Comparison of ENCODE assay signal across 11 cellular contexts in the genomic region with DNA sequence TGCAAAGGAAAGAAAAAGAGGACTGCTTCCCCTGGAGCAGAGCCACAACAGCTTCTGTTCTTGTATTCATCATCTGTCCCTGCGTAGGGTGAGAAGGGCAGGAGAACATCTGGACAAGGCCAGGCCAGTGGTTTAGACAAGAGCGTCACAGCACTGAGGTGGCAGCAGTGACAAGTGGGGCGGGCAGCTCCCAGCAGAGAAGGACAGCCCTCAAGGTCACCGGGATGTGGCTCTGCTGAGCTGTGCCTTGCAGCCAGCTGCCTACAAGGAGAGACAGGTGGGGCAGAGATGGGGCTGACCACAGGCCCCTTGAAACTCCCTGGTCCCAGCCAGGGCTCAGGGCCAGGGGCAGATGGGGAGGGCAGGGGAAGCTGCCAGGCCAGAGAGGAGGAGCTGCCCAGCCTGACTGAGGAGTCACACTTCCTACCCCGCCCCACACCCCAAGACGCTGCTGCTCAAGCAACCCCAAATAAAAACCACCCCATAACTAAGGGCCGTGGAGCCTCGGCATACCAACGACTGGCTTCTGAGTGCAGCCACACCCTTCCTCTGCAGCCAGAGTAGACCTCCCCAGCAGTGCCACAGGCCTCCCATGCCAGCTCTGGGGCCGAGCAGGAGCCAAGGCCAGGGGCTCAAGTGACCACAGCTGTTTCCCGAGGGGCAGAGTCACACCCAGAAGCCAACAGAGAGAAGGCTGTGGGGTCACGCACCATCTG. TPM values are rescaled to one million over a fixed set of nuclear protein-coding genes. Genes with fewer than 3 reads are reported as not detected.
DNase-seq lines count a peak whose midpoint lies in the region; ATAC-seq and TF ChIP-seq lines count a peak whose summit lies in the region.
"Had no signal": no experiment of that assay in that cellular context is flagged by ENCODE, and none has a peak within 500 bp of the region (broad histone marks: within the 10 kb centered on the region; RNA-seq: fewer than 3 reads in every experiment).

No MANE protein-coding gene starts in this region.

- CTCF ChIA-PET in activated CD4-positive, alpha-beta T cell treated with anti-CD3 and anti-CD28 coated beads for 36 hours (lab: Charles Lee) = interaction anchor here (0.9 kb wide), 1 partner anchor 106 kb away, joined by 5 read pairs; the partner anchor contains the start of gene SMYD5

- peak overlapping the region; percentile 40 for H3K27ac Mint-ChIP-seq in activated CD4-positive, alpha-beta T cell treated with anti-CD3 and anti-CD28 coated beads for 36 hours
- H3K27ac Mint-ChIP-seq: activated CD8-positive, alpha-beta T cell treated with anti-CD3 and anti-CD28 coated beads for 36 hours had no signal

- no peak for DNase-seq in activated CD4-positive, alpha-beta T cell treated with anti-CD3 and anti-CD28 coated beads for 36 hours
- no peak for DNase-seq in activated CD4-positive, alpha-beta T cell treated with anti-CD3 and anti-CD28 coated beads, Interleukin-2, amount 50 U/mL, for 48 hours
- peak; percentile 7 for DNase-seq in activated effector memory CD4-positive, alpha-beta T cell treated with Interleukin-2 at 50 U/mL for 16 hours
- DNase-seq in right atrium auricular region (ENCODE audit: low spot score) (no peak), testis (peak; percentile 53), NCI-H1092 (lab: John Stamatoyannopoulos, UW) (no peak), brain microvascular endothelial cell (no peak)
- DNase-seq: activated CD8-positive, alpha-beta T cell treated with anti-CD3 and anti-CD28 coated beads for 36 hours; anterior cingulate cortex had no signal

- intact Hi-C loops in activated CD4-positive, alpha-beta T cell treated with anti-CD3 and anti-CD28 coated beads for 36 hours (cut with DNase I, micrococcal nuclease) = no loop called here
- intact Hi-C loops in testis (cut with DNase I; ENCODE audit: low total_unique reads) = no loop called here

- peak overlapping the region; percentile 42 to 51 for H3K27ac ChIP-seq in right atrium auricular region
- H3K27ac ChIP-seq in testis = no peak overlapping the region
- H3K27ac ChIP-seq in brain microvascular endothelial cell = no peak overlapping the region
- H3K27ac ChIP-seq: A549 had no signal

- H3K36me3 ChIP-seq in right atrium auricular region (no peaks in the 10 kb centered on the region), testis (ENCODE audit: low read depth, missing control alignments) (no peaks in the 10 kb centered on the region), brain microvascular endothelial cell (replicated peaks) (no peaks in the 10 kb centered on the region)

- TF ChIP-seq CTCF in right atrium auricular region (IDR thresholded peaks at IDR 0.05) = no peak
- TF ChIP-seq CTCF in testis (IDR thresholded peaks at IDR 0.05) = no peak
- TF ChIP-seq CTCF in brain microvascular endothelial cell (IDR thresholded peaks at IDR 0.05; ENCODE audit: low read depth, low read length, missing control alignments) = no peak

- no peak for ATAC-seq in activated CD4-positive, alpha-beta T cell treated with anti-CD3 and anti-CD28 coated beads for 36 hours
- no peak for ATAC-seq in GM21619 (IDR thresholded peaks at IDR 0.05; ENCODE audit: unreplicated experiment)
- ATAC-seq: A549; activated CD8-positive, alpha-beta T cell treated with anti-CD3 and anti-CD28 coated beads for 36 hours had no signal

- H3K9me3 ChIP-seq in right atrium auricular region = no peaks in the 10 kb centered on the region
- no peaks in the 10 kb centered on the region for H3K9me3 ChIP-seq in testis
- H3K9me3 ChIP-seq: A549 had no signal

- no peak overlapping the region for H3K4me3 Mint-ChIP-seq in activated CD4-positive, alpha-beta T cell treated with anti-CD3 and anti-CD28 coated beads for 36 hours
- H3K4me3 Mint-ChIP-seq: activated CD8-positive, alpha-beta T cell treated with anti-CD3 and anti-CD28 coated beads for 36 hours had no signal

- POLR2A ChIA-PET in activated CD4-positive, alpha-beta T cell treated with anti-CD3 and anti-CD28 coated beads for 36 hours (lab: Charles Lee) = no interaction called here

- H3K27me3 ChIP-seq in right atrium auricular region (no peaks in the 10 kb centered on the region), testis (no peaks in the 10 kb centered on the region), brain microvascular endothelial cell (replicated peaks) (no peaks in the 10 kb centered on the region)

- in situ Hi-C loops in brain microvascular endothelial cell (cut with HindIII; ENCODE audit: low pct_ligation_motif_present, low sequenced_read_pairs) = no loop called here

- peaks cover 0 to 76% of the 10 kb centered on the region in 2 donors for H3K4me1 ChIP-seq in right atrium auricular region
- peaks cover 20% of the 10 kb centered on the region for H3K4me1 ChIP-seq in testis

- H3K4me3 ChIP-seq in right atrium auricular region = no peak overlapping the region
- no peak overlapping the region for H3K4me3 ChIP-seq in testis
- no peak overlapping the region for H3K4me3 ChIP-seq in brain microvascular endothelial cell (ENCODE audit: low read depth, low read length)
- H3K4me3 ChIP-seq: A549 had no signal

- 47 to 66% methylated on average over 9 to 12 of the region's 12 CpGs for WGBS in testis, 2 donors

- no peaks in the 10 kb centered on the region for H3K9me3 Mint-ChIP-seq in activated CD4-positive, alpha-beta T cell treated with anti-CD3 and anti-CD28 coated beads for 36 hours (ENCODE audit: low read depth)
- H3K9me3 Mint-ChIP-seq: activated CD8-positive, alpha-beta T cell treated with anti-CD3 and anti-CD28 coated beads for 36 hours had no signal

- H3K36me3 Mint-ChIP-seq in activated CD4-positive, alpha-beta T cell treated with anti-CD3 and anti-CD28 coated beads for 36 hours (ENCODE audit: low read depth) = no peaks in the 10 kb centered on the region

- H3K4me1 Mint-ChIP-seq in activated CD4-positive, alpha-beta T cell treated with anti-CD3 and anti-CD28 coated beads for 36 hours = peaks cover 21% of the 10 kb centered on the region

- peaks cover 2% of the 10 kb centered on the region for H3K27me3 Mint-ChIP-seq in activated CD4-positive, alpha-beta T cell treated with anti-CD3 and anti-CD28 coated beads for 36 hours

- no peak for TF ChIP-seq POLR2A in testis (IDR thresholded peaks at IDR 0.05)

RNA-seq across cellular contexts. Expression of gene RAB11FIP5, which starts 5.4 kb away (rescaled TPM):
- total RNA-seq in activated CD4-positive, alpha-beta T cell treated with anti-CD3 and anti-CD28 coated beads for 36 hours = 10 to 100 TPM; 16.4 to 16.5 TPM
- total RNA-seq in right atrium auricular region (10 to 100 TPM; 28.6 to 34.1 TPM), testis (100 to 1,000 TPM; 108 to 168 TPM)
- 332 TPM for polyA plus RNA-seq in testis (ENCODE audit: insufficient read depth, low read depth, low replicate concordance)

RNA-seq across cellular contexts. Expression of gene SFXN5, which starts 35.9 kb away (rescaled TPM):
- total RNA-seq in activated CD4-positive, alpha-beta T cell treated with anti-CD3 and anti-CD28 coated beads for 36 hours = 1 to 10 TPM; 4.5 to 6.2 TPM
- total RNA-seq in right atrium auricular region (1 to 10 TPM; 4.5 to 5.8 TPM), testis (10 to 100 TPM; 25.4 to 32.2 TPM)
- polyA plus RNA-seq in testis (ENCODE audit: insufficient read depth, low read depth, low replicate concordance) = 24.0 TPM

Comparison
In these comparisons a context has a peak if more than half of its experiments do, and no peak if none do; other contexts are left out.
1. DNase-seq: peak in activated effector memory CD4-positive, alpha-beta T cell treated with Interleukin-2 at 50 U/mL for 16 hours (single experiment) and testis (single experiment); none in activated CD4-positive, alpha-beta T cell treated with anti-CD3 and anti-CD28 coated beads for 36 hours (single experiment), activated CD4-positive, alpha-beta T cell treated with anti-CD3 and anti-CD28 coated beads, Interleukin-2, amount 50 U/mL, for 48 hours (0 of 2), right atrium auricular region (single experiment), NCI-H1092 (single experiment) and brain microvascular endothelial cell (single experiment).
2. H3K27ac ChIP-seq: peak in right atrium auricular region (2 of 2); none in testis (0 of 2) and brain microvascular endothelial cell (single experiment).